In the genomic region with DNA sequence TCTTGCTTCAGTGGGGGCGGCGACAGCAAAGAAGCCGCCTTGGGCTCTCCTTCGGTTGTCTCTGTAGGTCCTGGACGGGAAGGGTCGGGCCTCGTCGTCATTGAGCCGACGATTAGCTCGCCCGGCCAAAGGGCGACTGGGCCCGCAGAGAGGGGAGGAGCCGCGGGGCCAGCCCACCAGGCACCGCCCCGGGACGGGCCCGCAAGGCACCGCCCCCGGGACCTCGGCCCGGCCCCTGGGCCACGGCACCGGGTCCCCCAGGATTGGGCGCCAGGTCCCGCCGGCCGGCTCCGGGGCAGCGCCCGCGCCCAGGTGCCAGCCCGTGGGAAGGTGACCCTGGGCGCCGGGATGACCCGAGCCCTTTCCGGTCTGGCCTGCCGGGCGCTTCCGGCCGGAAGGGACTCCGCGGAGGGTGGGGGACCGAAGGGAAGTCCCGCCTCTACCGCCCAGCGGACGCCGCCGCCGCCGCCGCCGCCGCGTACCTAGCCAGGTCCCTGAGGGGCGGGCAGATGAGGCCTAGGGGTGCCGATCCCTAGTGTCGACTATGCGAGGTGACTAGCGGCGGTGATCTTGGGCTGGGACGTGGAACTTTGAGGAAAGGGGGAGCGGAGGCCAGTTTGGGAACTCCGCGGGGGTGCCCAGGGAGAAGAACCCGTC, we compare ENCODE assay signal across 8 cellular contexts. TPM values are rescaled to one million over a fixed set of nuclear protein-coding genes. Genes with fewer than 3 reads are reported as not detected.
DNase-seq lines count a peak whose midpoint lies in the region; ATAC-seq and TF ChIP-seq lines count a peak whose summit lies in the region.

A gene (minus strand): TSS at position 371 of the 657 bp plus-strand sequence. CDS start 524 bp downstream, outside the sequence.
A gene with protein sequence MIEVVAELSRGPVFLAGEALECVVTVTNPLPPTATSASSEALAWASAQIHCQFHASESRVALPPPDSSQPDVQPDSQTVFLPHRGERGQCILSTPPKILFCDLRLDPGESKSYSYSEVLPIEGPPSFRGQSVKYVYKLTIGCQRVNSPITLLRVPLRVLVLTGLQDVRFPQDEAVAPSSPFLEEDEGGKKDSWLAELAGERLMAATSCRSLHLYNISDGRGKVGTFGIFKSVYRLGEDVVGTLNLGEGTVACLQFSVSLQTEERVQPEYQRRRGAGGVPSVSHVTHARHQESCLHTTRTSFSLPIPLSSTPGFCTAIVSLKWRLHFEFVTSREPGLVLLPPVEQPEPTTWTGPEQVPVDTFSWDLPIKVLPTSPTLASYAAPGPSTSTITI (plus strand): TSS at position 430 of the 657 bp plus-strand sequence. CDS start 469 bp downstream, outside the sequence.

- peaks cover 23% of the 10 kb centered on the region for H3K4me1 ChIP-seq in KMS-11 (ENCODE audit: low read depth, poor library complexity, severe bottlenecking)
- peaks cover 35% of the 10 kb centered on the region for H3K4me1 ChIP-seq in neuron (ENCODE audit: insufficient read depth, low read length)

- H4K20me1 ChIP-seq in KMS-11 (ENCODE audit: insufficient read depth) = no peaks in the 10 kb centered on the region; the same call in 1 of the 2 replicates

- H3K9me3 ChIP-seq in neuron (ENCODE audit: low read length) = no peaks in the 10 kb centered on the region

- H3K9me3 Mint-ChIP-seq in activated naive CD4-positive, alpha-beta T cell treated with anti-CD3 and anti-CD28 coated beads, Interleukin-2, amount 50 U/mL, for 24 hours = no peaks in the 10 kb centered on the region
- no peaks in the 10 kb centered on the region for H3K9me3 Mint-ChIP-seq in type B pancreatic cell

- peak; percentile 75 for ATAC-seq in GM21786 (IDR thresholded peaks at IDR 0.05; ENCODE audit: unreplicated experiment)

- peaks cover 35% of the 10 kb centered on the region for H3K79me2 ChIP-seq in KMS-11 (ENCODE audit: insufficient read depth, low read depth)

- peak within 1 kb of the TSS; percentile 92 for H3K4me3 Mint-ChIP-seq in activated naive CD4-positive, alpha-beta T cell treated with anti-CD3 and anti-CD28 coated beads, Interleukin-2, amount 50 U/mL, for 24 hours
- H3K4me3 Mint-ChIP-seq in type B pancreatic cell = peak within 1 kb of the TSS; percentile 96

- H3K27ac ChIP-seq in KMS-11 = peak within 1 kb of the TSS; percentile 26; the same call in 1 of the 2 replicates

- DNase-seq in EH (ENCODE audit: low read depth) (peak; percentile 75), SK-MEL-5 (ENCODE audit: low read depth, low spot score) (peak; percentile 72), germinal center (ENCODE audit: low spot score) (peak; percentile 70), type B pancreatic cell (ENCODE audit: extremely low spot score, unreplicated experiment) (peak; percentile 80)

- H3K4me1 Mint-ChIP-seq in activated naive CD4-positive, alpha-beta T cell treated with anti-CD3 and anti-CD28 coated beads, Interleukin-2, amount 50 U/mL, for 24 hours = peaks cover 37% of the 10 kb centered on the region
- H3K4me1 Mint-ChIP-seq in type B pancreatic cell (ENCODE audit: unreplicated experiment) = peaks cover 23% of the 10 kb centered on the region

- no peaks in the 10 kb centered on the region for H3K36me3 ChIP-seq in KMS-11 (ENCODE audit: insufficient read depth)
- H3K36me3 ChIP-seq in neuron (ENCODE audit: insufficient read depth, low read length) = peaks cover 49% of the 10 kb centered on the region

- peak within 1 kb of the TSS; percentile 85 for H3K4me2 ChIP-seq in KMS-11

- peaks cover 12% of the 10 kb centered on the region for H3K36me3 Mint-ChIP-seq in activated naive CD4-positive, alpha-beta T cell treated with anti-CD3 and anti-CD28 coated beads, Interleukin-2, amount 50 U/mL, for 24 hours
- peaks cover 30% of the 10 kb centered on the region for H3K36me3 Mint-ChIP-seq in type B pancreatic cell

- no peaks in the 10 kb centered on the region for H3K27me3 Mint-ChIP-seq in activated naive CD4-positive, alpha-beta T cell treated with anti-CD3 and anti-CD28 coated beads, Interleukin-2, amount 50 U/mL, for 24 hours
- no peaks in the 10 kb centered on the region for H3K27me3 Mint-ChIP-seq in type B pancreatic cell

- TF ChIP-seq CTCF in KMS-11 (conservative IDR thresholded peaks at IDR 0.05; ENCODE audit: low read depth, low read length) (no peak), type B pancreatic cell (conservative IDR thresholded peaks at IDR 0.05) (no peak)

- H3K27ac Mint-ChIP-seq in activated naive CD4-positive, alpha-beta T cell treated with anti-CD3 and anti-CD28 coated beads, Interleukin-2, amount 50 U/mL, for 24 hours = peak within 1 kb of the TSS; percentile 87
- H3K27ac Mint-ChIP-seq in type B pancreatic cell = peak within 1 kb of the TSS; percentile 95

- H3K9ac ChIP-seq in KMS-11 = peak within 1 kb of the TSS; percentile 45

- H3K27me3 ChIP-seq in KMS-11 (ENCODE audit: insufficient read depth, low read depth) (no peaks in the 10 kb centered on the region), neuron (ENCODE audit: insufficient read depth, low read length) (no peaks in the 10 kb centered on the region)

- H2AFZ ChIP-seq in KMS-11 (ENCODE audit: low read depth) (peak within 1 kb of the TSS; percentile 76), neuron (ENCODE audit: low read depth, low read length) (peak within 1 kb of the TSS; percentile 88)

- H3K4me3 ChIP-seq in KMS-11 (IDR thresholded peaks at IDR 0.05; ENCODE audit: insufficient read depth, low read depth, low read length) (no peak within 1 kb of the TSS), neuron (ENCODE audit: low read length) (peak within 1 kb of the TSS; percentile 96)

- in situ Hi-C loops in SK-MEL-5 (cut with HindIII; ENCODE audit: low pct_unique_long_range_greater_than_20kb, low sequenced_read_pairs) = no loop called here

RNA-seq across cellular contexts. Expression of the first gene that starts in this region (rescaled TPM):
- 32.1 and 37.1 TPM in 2 replicates for total RNA-seq in SK-MEL-5 (2014; rRNA removed; shearing (Covaris generic))
- polyA plus RNA-seq in SK-MEL-5 (2015; cell fraction: cytosol; rRNA removed) = 42.0 and 47.2 TPM in 2 replicates
- polyA plus RNA-seq in SK-MEL-5 (2015; cell fraction: nucleus; rRNA removed) = 415 and 442 TPM in 2 replicates
- 100 and 103 TPM in 2 replicates for total RNA-seq in type B pancreatic cell (ENCODE audit: low replicate concordance)

RNA-seq across cellular contexts. Expression of the second gene that starts in this region (rescaled TPM):
- 12.2 and 12.4 TPM in 2 replicates for total RNA-seq in SK-MEL-5 (2014; rRNA removed; shearing (Covaris generic))
- polyA plus RNA-seq in SK-MEL-5 (2015; cell fraction: cytosol; rRNA removed) = 17.7 and 18.9 TPM in 2 replicates
- polyA plus RNA-seq in SK-MEL-5 (2015; cell fraction: nucleus; rRNA removed) = 22.9 and 29.8 TPM in 2 replicates
- 35.0 and 35.7 TPM in 2 replicates for total RNA-seq in type B pancreatic cell (ENCODE audit: low replicate concordance)
